Comparison of ENCODE assay signal across 25 cellular contexts in the genomic region with DNA sequence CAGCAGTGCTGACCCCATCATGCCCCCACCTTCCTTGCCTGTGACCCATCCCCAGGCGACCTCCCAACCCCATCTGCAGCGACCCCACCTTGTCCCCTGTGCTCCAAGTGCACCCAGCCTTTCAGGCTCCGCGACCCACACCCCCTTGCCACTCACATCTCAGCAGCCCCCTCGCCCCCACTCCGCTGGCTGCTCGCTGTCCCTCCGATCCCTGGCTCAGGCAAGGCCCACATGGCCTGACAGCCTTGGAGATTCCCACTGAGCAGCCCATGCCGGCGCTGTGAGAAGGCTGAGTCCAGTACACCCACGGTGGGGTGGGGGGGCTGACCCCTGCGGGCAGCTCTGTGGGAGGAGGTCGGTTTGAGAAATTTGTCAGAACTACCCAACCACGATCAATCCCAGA. TPM values are rescaled to one million over a fixed set of nuclear protein-coding genes. Genes with fewer than 3 reads are reported as not detected.
DNase-seq lines count a peak whose midpoint lies in the region; ATAC-seq, FAIRE-seq and TF ChIP-seq lines count a peak whose summit lies in the region.
"Had no signal": no experiment of that assay in that cellular context is flagged by ENCODE, and none has a peak within 500 bp of the region (broad histone marks: within the 10 kb centered on the region; RNA-seq: fewer than 3 reads in every experiment).

No MANE protein-coding gene starts in this region.

- H3K9me3 Mint-ChIP-seq in immature natural killer cell: no peaks in the 10 kb centered on the region
- H3K9me3 Mint-ChIP-seq: CD4-positive, alpha-beta T cell had no signal

- TF ChIP-seq EP300 in GM12878 (IDR thresholded peaks at IDR 0.05; ENCODE audit: borderline replicate concordance in 1 of 2, control insufficient read depth in 1 of 2, low read depth in 2 of 2, low read length in 2 of 2): no peak

- H3K4me1 Mint-ChIP-seq in immature natural killer cell: peaks cover 69 to 71% of the 10 kb centered on the region in 2 donors

- peak overlapping the region in 4 of 6 donors; percentile 35 to 84 (median 62) for H3K27ac Mint-ChIP-seq in immature natural killer cell
- H3K27ac Mint-ChIP-seq: CD4-positive, alpha-beta T cell had no signal

- H3K36me3 ChIP-seq in NT2/D1 (ENCODE audit: insufficient read depth, insufficient read length, low read length) (no peaks in the 10 kb centered on the region), GM12878 (ENCODE audit: control insufficient read depth in 2 of 2, insufficient read depth in 2 of 2, low read length in 1 of 2) (no peaks in the 10 kb centered on the region), spleen (no peaks in the 10 kb centered on the region)
- H3K36me3 ChIP-seq: BLaER1, Peyer's patch, SJSA1 had no signal

- FAIRE-seq in GM12878 (lab: Jason Lieb, UNC): no peak
- FAIRE-seq: GM12891, HTR-8/SVneo had no signal

- TF ChIP-seq CTCF in GM12878 (IDR thresholded peaks at IDR 0.05 in 2 of 3, conservative IDR thresholded peaks at IDR 0.05 in 1 of 3; ENCODE audit: control insufficient read depth in 2 of 3, extremely low read depth in 1 of 3, insufficient read depth in 1 of 3, low read depth in 3 of 3, low read length in 3 of 3) (no peak), spleen (IDR thresholded peaks at IDR 0.05 in 8 of 11, conservative IDR thresholded peaks at IDR 0.05 in 3 of 11) (no peak)

- H3K79me2 ChIP-seq in GM12878 (ENCODE audit: control insufficient read depth, insufficient read depth, low read length): no peaks in the 10 kb centered on the region; the same call in 1 of the 2 replicates

- no peak overlapping the region for H2AFZ ChIP-seq in GM12878 (ENCODE audit: control insufficient read depth, low read depth, low read length)

- H3K9me3 ChIP-seq in NT2/D1 (ENCODE audit: insufficient read depth, low read length) (no peaks in the 10 kb centered on the region), GM12878 (replicated peaks; ENCODE audit: control insufficient read depth, insufficient read depth, low read length) (no peaks in the 10 kb centered on the region), spleen (no peaks in the 10 kb centered on the region)
- H3K9me3 ChIP-seq: BLaER1, Caco-2, Peyer's patch, SJSA1 had no signal

- no peak overlapping the region for H3K4me2 ChIP-seq in GM12878 (ENCODE audit: control insufficient read depth, insufficient read depth)
- H3K4me2 ChIP-seq: BLaER1, KMS-11 had no signal

- DNase-seq in NT2/D1 (ENCODE audit: low read depth, low spot score) (no peak), GM12878 (ENCODE audit: low read depth, low spot score) (no peak), immature natural killer cell (no peak), spleen (peak; percentile 70), dedifferentiated amniotic fluid mesenchymal stem cell (ENCODE audit: extremely low spot score) (no peak), glomerular visceral epithelial cell (ENCODE audit: extremely low spot score) (no peak)
- DNase-seq: CD4-positive, alpha-beta T cell; DMS 273 treated with DMSO at 0.1 percent for 48 hours; DMS79 treated with DMSO at 0.1 percent for 48 hours; NCI-H1092 treated with DMSO at 0.1 percent for 48 hours; NCI-H1436 treated with DMSO at 0.1 percent for 48 hours; NCI-H1930; NCI-H226; NCI-H524; NCI-H774; Peyer's patch had no signal

- H3K9ac ChIP-seq in NT2/D1 (ENCODE audit: insufficient read length, low read depth): peak overlapping the region; percentile 17
- no peak overlapping the region for H3K9ac ChIP-seq in GM12878 (ENCODE audit: control insufficient read depth, insufficient read depth, low read length)
- H3K9ac ChIP-seq: BLaER1, KMS-11 had no signal

- RAD21 ChIA-PET in GM12878 (lab: Charles Lee; ENCODE audit: unreplicated experiment): no interaction called here

- no peak for TF ChIP-seq POLR2A in GM12878 (IDR thresholded peaks at IDR 0.05; ENCODE audit: low read depth, low read length)
- no peak for TF ChIP-seq POLR2A in spleen (IDR thresholded peaks at IDR 0.05)

- no peak overlapping the region for H3K4me3 Mint-ChIP-seq in immature natural killer cell
- H3K4me3 Mint-ChIP-seq: CD4-positive, alpha-beta T cell had no signal

- H3K36me3 Mint-ChIP-seq in immature natural killer cell: peaks cover 0 to 1% (median 0%) of the 10 kb centered on the region in 3 donors

- 67% methylated on average over 14 of the region's 14 CpGs for WGBS in GM12878 (ENCODE audit: insufficient coverage, insufficient replicate concordance, low lambda C conversion rate, missing lambda C conversion rate)
- WGBS in spleen, 5 donors: 78 to 92% (median 91%) methylated on average over 13 to 14 of the region's 14 CpGs

- in situ Hi-C loops in GM12878 (cut with MboI): no loop called here

- CTCF ChIA-PET in GM12878 (lab: Yijun Ruan, JAX): no interaction called here

- no peak for TF ChIP-seq RAD21 in GM12878 (IDR thresholded peaks at IDR 0.05; ENCODE audit: insufficient read depth, low read depth, low read length)

- peaks cover 38% of the 10 kb centered on the region for H3K27me3 ChIP-seq in NT2/D1 (ENCODE audit: insufficient read depth, insufficient read length)
- H3K27me3 ChIP-seq in GM12878 (replicated peaks in 1 of 2; ENCODE audit: control insufficient read depth in 2 of 2, insufficient read depth in 2 of 2, low read length in 1 of 2): no peaks in the 10 kb centered on the region
- peaks cover 0 to 7% (median 0%) of the 10 kb centered on the region in 7 donors for H3K27me3 ChIP-seq in spleen (replicated peaks in 1 of 7)
- H3K27me3 ChIP-seq: Peyer's patch, SJSA1 had no signal

- ATAC-seq in GM12878: no peak
- ATAC-seq in GM18517 (IDR thresholded peaks at IDR 0.05; ENCODE audit: unreplicated experiment): no peak

- SMC1A ChIA-PET in GM12878 (lab: Charles Lee; ENCODE audit: uncharacterized antibody, unreplicated experiment): no interaction called here

- H3K27me3 Mint-ChIP-seq in immature natural killer cell (ENCODE audit: low read depth in 3 of 3): peaks cover 14 to 33% (median 18%) of the 10 kb centered on the region in 3 donors
- H3K27me3 Mint-ChIP-seq: CD4-positive, alpha-beta T cell had no signal

- H4K20me1 ChIP-seq in GM12878 (ENCODE audit: control insufficient read depth, insufficient read depth): no peaks in the 10 kb centered on the region

- H3K27ac ChIP-seq in GM12878 (ENCODE audit: control insufficient read depth, insufficient read depth): no peak overlapping the region
- no peak overlapping the region for H3K27ac ChIP-seq in spleen
- H3K27ac ChIP-seq: BLaER1, KMS-11, Peyer's patch, SJSA1 had no signal

- H3K4me3 ChIP-seq in NT2/D1 (ENCODE audit: insufficient read length, low read depth) (no peak overlapping the region), GM12878 (no peak overlapping the region), spleen (no peak overlapping the region)
- H3K4me3 ChIP-seq: BLaER1, Peyer's patch, SJSA1 had no signal

- POLR2A ChIA-PET in GM12878 (lab: Charles Lee): interaction anchor here (0.6 to 0.7 kb wide), 2 partner anchors 575 to 1474 kb away, joined by 3 to 8 read pairs; no protein-coding TSS in a partner anchor

- BruUV-seq in GM12878 (replicated peaks; lab: Mats Ljungman, UMichigan): no TSS peak

- H3K4me1 ChIP-seq in NT2/D1 (ENCODE audit: insufficient read depth, insufficient read length) (peaks cover 19% of the 10 kb centered on the region), GM12878 (ENCODE audit: control insufficient read depth, insufficient read depth, low read length) (peaks cover 31% of the 10 kb centered on the region), spleen (peaks cover 21 to 37% (median 33%) of the 10 kb centered on the region in 6 donors)

- intact Hi-C loops in GM12878 (cut with micrococcal nuclease; ENCODE audit: unreplicated experiment) (no loop called here), spleen (cut with DNase I; ENCODE audit: low total_unique reads) (no loop called here)

RNA-seq across cellular contexts. Expression of a gene that starts 9.1 kb away (rescaled TPM):
- 12.1 and 14.2 TPM in 2 replicates for total RNA-seq in GM12878 (2013; cell fraction: nucleolus; rRNA removed)
- total RNA-seq in GM12878 (2014; rRNA removed) (0.11 TPM in 2 replicates), GM12878 (2014; rRNA removed; fragmentation: Illumina TruSeq; extraction: Trizol) (0.05 and 0.22 TPM in 2 replicates), GM12878 (2021) (0.48 and 0.95 TPM in 2 replicates), spleen (10 to 100 TPM; 11.2 to 31.3 (median 15.7) TPM)
- 0.25 TPM for polyA plus RNA-seq in GM12878 (2011; ENCODE audit: low read depth)
- polyA plus RNA-seq in GM12878 (2011; rRNA removed) (1.4 and 1.9 TPM in 2 replicates), GM12878 (2014; fragmentation: Illumina TruSeq; extraction: Trizol) (0.14 and 0.24 TPM in 2 replicates), GM12878 (2014; fragmentation: Nextera tagmentation; extraction: Ambion mirVana) (under 1 TPM in 1 of 2 experiments, not detected in 1; 0.20 TPM), GM12878 (2014; rRNA removed) (0.19 and 0.32 TPM in 2 replicates), GM12878 (2016; fragmentation: Nextera tagmentation; extraction: Ambion mirVana) (under 1 TPM; 0.06 to 0.13 TPM), immature natural killer cell (10 to 100 TPM; 11.9 to 17.5 (median 14.4) TPM), spleen (1 to 10 TPM; 2.7 to 8.5 (median 7.8) TPM)
- 1.8 and 1.9 TPM in 2 replicates for polyA plus RNA-seq in GM12878 (2011; cell fraction: cytosol; rRNA removed)
- 12.8 and 12.9 TPM in 2 replicates for polyA plus RNA-seq in GM12878 (2011; cell fraction: nucleus; rRNA removed)
- polyA plus RNA-seq in GM12878 (2012): 0.41 and 0.66 TPM in 2 replicates
- polyA minus RNA-seq in GM12878 (2011; rRNA and poly(A)+ RNA removed): 3.0 and 3.9 TPM in 2 replicates
- 0.53 and 1.9 TPM in 2 replicates for polyA minus RNA-seq in GM12878 (2011; cell fraction: cytosol; rRNA and poly(A)+ RNA removed)
- polyA minus RNA-seq in GM12878 (2011; cell fraction: nucleus; rRNA and poly(A)+ RNA removed): 2.5 and 5.4 TPM in 2 replicates

RNA-seq across cellular contexts. Expression of a gene that starts 9.4 kb away (rescaled TPM):
- total RNA-seq in GM12878 (2013; cell fraction: nucleolus; rRNA removed): not detected in 2 replicates
- not detected in 2 replicates for total RNA-seq in GM12878 (2014; rRNA removed)
- total RNA-seq in GM12878 (2014; rRNA removed; fragmentation: Illumina TruSeq; extraction: Trizol): not detected in 2 replicates
- total RNA-seq in GM12878 (2021): not detected in 2 replicates
- polyA plus RNA-seq in GM12878 (2011; ENCODE audit: low read depth): not detected
- polyA plus RNA-seq in GM12878 (2011; rRNA removed): not detected in 2 replicates
- 0.15 TPM in 1 of 2 replicates, not detected in the other for polyA plus RNA-seq in GM12878 (2011; cell fraction: cytosol; rRNA removed)
- not detected in 2 replicates for polyA plus RNA-seq in GM12878 (2011; cell fraction: nucleus; rRNA removed)
- not detected in 2 replicates for polyA plus RNA-seq in GM12878 (2012)
- not detected in 2 replicates for polyA plus RNA-seq in GM12878 (2014; fragmentation: Illumina TruSeq; extraction: Trizol)
- polyA plus RNA-seq in GM12878 (2014; fragmentation: Nextera tagmentation; extraction: Ambion mirVana): not detected
- not detected in 2 replicates for polyA plus RNA-seq in GM12878 (2014; rRNA removed)
- polyA plus RNA-seq in GM12878 (2016; fragmentation: Nextera tagmentation; extraction: Ambion mirVana): not detected
- not detected in 2 replicates for polyA minus RNA-seq in GM12878 (2011; rRNA and poly(A)+ RNA removed)
- polyA minus RNA-seq in GM12878 (2011; cell fraction: cytosol; rRNA and poly(A)+ RNA removed): not detected in 2 replicates
- not detected in 2 replicates for polyA minus RNA-seq in GM12878 (2011; cell fraction: nucleus; rRNA and poly(A)+ RNA removed)
- not detected for polyA plus RNA-seq in immature natural killer cell
- under 1 TPM in 1 of 7 donors, not detected in 6; 0.22 TPM for total RNA-seq in spleen
- under 1 TPM in 1 of 3 donors, not detected in 2; 0.13 TPM for polyA plus RNA-seq in spleen
- total RNA-seq: Caco-2, H4, OCI-LY7, SJSA1 had no signal

RNA-seq across cellular contexts. Expression of a gene that starts 59.5 kb away (rescaled TPM):
- total RNA-seq in GM12878 (2013; cell fraction: nucleolus; rRNA removed): 173 and 195 TPM in 2 replicates
- total RNA-seq in GM12878 (2014; rRNA removed): 64.3 and 66.3 TPM in 2 replicates
- 65.0 and 68.2 TPM in 2 replicates for total RNA-seq in GM12878 (2014; rRNA removed; fragmentation: Illumina TruSeq; extraction: Trizol)
- total RNA-seq in GM12878 (2021): 81.2 and 82.0 TPM in 2 replicates
- polyA plus RNA-seq in GM12878 (2011; ENCODE audit: low read depth): 41.0 TPM
- polyA plus RNA-seq in GM12878 (2011; rRNA removed): 108 and 145 TPM in 2 replicates
- 114 and 133 TPM in 2 replicates for polyA plus RNA-seq in GM12878 (2011; cell fraction: cytosol; rRNA removed)
- polyA plus RNA-seq in GM12878 (2011; cell fraction: nucleus; rRNA removed): 80.2 and 87.1 TPM in 2 replicates
- polyA plus RNA-seq in GM12878 (2012): 58.2 and 59.6 TPM in 2 replicates
- 85.4 and 87.7 TPM in 2 replicates for polyA plus RNA-seq in GM12878 (2014; fragmentation: Illumina TruSeq; extraction: Trizol)
- polyA plus RNA-seq in GM12878 (2014; fragmentation: Nextera tagmentation; extraction: Ambion mirVana): 10 to 100 TPM; 34.9 to 53.2 TPM
- 69.8 and 70.9 TPM in 2 replicates for polyA plus RNA-seq in GM12878 (2014; rRNA removed)
- 10 to 100 TPM; 81.4 to 87.5 TPM for polyA plus RNA-seq in GM12878 (2016; fragmentation: Nextera tagmentation; extraction: Ambion mirVana)
- polyA minus RNA-seq in GM12878 (2011; rRNA and poly(A)+ RNA removed): 120 and 122 TPM in 2 replicates
- 52.4 and 63.9 TPM in 2 replicates for polyA minus RNA-seq in GM12878 (2011; cell fraction: cytosol; rRNA and poly(A)+ RNA removed)
- polyA minus RNA-seq in GM12878 (2011; cell fraction: nucleus; rRNA and poly(A)+ RNA removed): 64.7 and 74.7 TPM in 2 replicates
- 100 to 1,000 TPM in 1 of 3 donors, 10 to 100 TPM in 2; 48.0 to 116 (median 48.2) TPM for polyA plus RNA-seq in immature natural killer cell
- total RNA-seq in spleen: 10 to 100 TPM; 57.4 to 82.5 (median 66.4) TPM
- 10 to 100 TPM; 22.0 to 35.4 (median 24.0) TPM for polyA plus RNA-seq in spleen
